ENCODE assay signal across 8 cellular contexts in the genomic region with DNA sequence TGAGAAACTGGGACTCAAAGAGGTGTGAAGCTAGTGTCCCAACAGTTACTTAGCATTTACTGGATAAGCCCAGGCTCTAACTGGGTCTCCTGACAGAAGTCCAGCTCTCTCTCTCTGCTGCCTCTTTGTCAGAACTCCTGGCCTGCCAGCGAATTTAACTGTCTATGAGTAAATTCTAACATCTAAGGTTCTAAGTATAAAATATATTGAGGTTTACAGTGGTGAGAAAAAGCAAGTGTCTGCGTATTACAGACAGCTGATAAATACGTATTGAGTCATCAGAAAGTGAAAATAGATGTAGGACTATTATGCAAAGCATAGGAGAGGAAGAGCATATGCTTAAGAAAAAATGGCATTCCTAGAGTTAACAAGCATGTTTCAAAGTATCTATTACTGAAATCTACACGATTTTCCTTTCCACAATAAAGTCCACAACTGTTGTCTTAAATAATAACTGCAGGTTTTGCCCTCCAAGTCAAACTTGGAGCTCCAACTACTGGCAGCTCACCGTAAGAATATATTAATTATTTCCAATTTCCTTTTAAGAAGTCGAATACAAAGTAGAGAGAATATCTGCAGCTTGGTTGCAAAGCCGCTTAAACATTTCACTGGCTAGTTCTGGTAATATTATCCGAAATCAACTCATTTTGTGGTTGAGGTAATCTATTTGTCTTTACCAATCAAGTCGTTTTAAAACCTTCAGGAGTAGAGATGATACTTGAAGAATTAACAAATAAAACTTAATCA. TPM values are rescaled to one million over a fixed set of nuclear protein-coding genes. Genes with fewer than 3 reads are reported as not detected.
DNase-seq lines count a peak whose midpoint lies in the region; ATAC-seq lines count a peak whose summit lies in the region.

No MANE protein-coding gene starts in this region.

- no peak overlapping the region for H3K27ac ChIP-seq in BLaER1
- peak overlapping the region; percentile 84 for H3K27ac ChIP-seq in duodenal mucosa (ENCODE audit: low read depth, low read length)
- H3K27ac ChIP-seq in neuronal stem cell (replicated peaks; ENCODE audit: low read length) = no peak overlapping the region

- H2BK5ac ChIP-seq in neuronal stem cell (ENCODE audit: low read length) = no peak overlapping the region

- ATAC-seq in GM18517 (IDR thresholded peaks at IDR 0.05; ENCODE audit: unreplicated experiment) (peak; percentile 53), HG02981 (IDR thresholded peaks at IDR 0.05; ENCODE audit: unreplicated experiment) (peak; percentile 34)

- no peak overlapping the region for H3K4ac ChIP-seq in neuronal stem cell (ENCODE audit: low read length)

- no peaks in the 10 kb centered on the region for H3K79me1 ChIP-seq in neuronal stem cell (ENCODE audit: low read depth, low read length)

- no peak overlapping the region for H4K8ac ChIP-seq in neuronal stem cell (ENCODE audit: low read depth, low read length)

- H3K9ac ChIP-seq in BLaER1 = no peak overlapping the region
- H3K9ac ChIP-seq in duodenal mucosa (ENCODE audit: low read depth in 1 of 2, low read length in 2 of 2) = peak overlapping the region; percentile 91 to 95
- H3K9ac ChIP-seq in neuronal stem cell (ENCODE audit: low read depth, low read length, poor library complexity) = no peak overlapping the region

- H2BK12ac ChIP-seq in neuronal stem cell (ENCODE audit: low read length) = no peak overlapping the region

- no peaks in the 10 kb centered on the region for H4K20me1 ChIP-seq in BLaER1

- no peaks in the 10 kb centered on the region for H3K9me3 ChIP-seq in BLaER1
- no peaks in the 10 kb centered on the region for H3K9me3 ChIP-seq in duodenal mucosa (ENCODE audit: control insufficient read depth in 1 of 2, low read length in 2 of 2)
- no peaks in the 10 kb centered on the region for H3K9me3 ChIP-seq in neuronal stem cell (replicated peaks in 1 of 2; ENCODE audit: control insufficient read depth in 2 of 2, insufficient read depth in 1 of 2, low read depth in 1 of 2, low read length in 2 of 2)

- H3K14ac ChIP-seq in neuronal stem cell (ENCODE audit: low read length) = no peak overlapping the region

- H2AFZ ChIP-seq in neuronal stem cell (ENCODE audit: low read length) = peak overlapping the region; percentile 93

- peaks cover 38% of the 10 kb centered on the region for H3K4me1 ChIP-seq in BLaER1
- peaks cover 19 to 27% of the 10 kb centered on the region in 2 donors for H3K4me1 ChIP-seq in duodenal mucosa (ENCODE audit: control insufficient read depth in 1 of 2, insufficient read depth in 2 of 2, low read length in 2 of 2)
- peaks cover 1 to 2% of the 10 kb centered on the region in 2 donors for H3K4me1 ChIP-seq in neuronal stem cell (ENCODE audit: control insufficient read depth in 2 of 2, insufficient read depth in 1 of 2, low read depth in 1 of 2, low read length in 2 of 2)

- no peak overlapping the region for H2BK15ac ChIP-seq in neuronal stem cell (ENCODE audit: low read length)

- H4K91ac ChIP-seq in neuronal stem cell (ENCODE audit: low read depth, low read length, poor library complexity) = no peak overlapping the region

- H2AK5ac ChIP-seq in neuronal stem cell (ENCODE audit: low read depth, low read length) = no peak overlapping the region

- H3K23ac ChIP-seq in neuronal stem cell (ENCODE audit: low read depth, low read length, poor library complexity) = no peak overlapping the region

- H3K36me3 ChIP-seq in BLaER1 (0 out of 2 replicates have a peak, but pooled peaks cover 5% of the 10 kb centered on the region), duodenal mucosa (ENCODE audit: control insufficient read depth in 1 of 2, insufficient read depth in 2 of 2, low read length in 2 of 2) (peaks cover 16 to 20% of the 10 kb centered on the region in 2 donors), neuronal stem cell (replicated peaks in 1 of 2; ENCODE audit: control insufficient read depth in 2 of 2, insufficient read depth in 2 of 2, low read length in 2 of 2) (peaks cover 0 to 17% of the 10 kb centered on the region in 2 donors)

- DNase-seq in RKO (ENCODE audit: low spot score) = peak; percentile 40
- DNase-seq in neuronal stem cell (ENCODE audit: low spot score) = no peak
- no peak for DNase-seq in DMS153 treated with DMSO at 0.1 percent for 48 hours (lab: John Stamatoyannopoulos, UW; ENCODE audit: unreplicated experiment)
- DNase-seq in COLO668 (lab: John Stamatoyannopoulos, UW; ENCODE audit: unreplicated experiment) = no peak

- H3K4me3 ChIP-seq in BLaER1 = no peak overlapping the region
- peak overlapping the region; percentile 93 to 100 for H3K4me3 ChIP-seq in duodenal mucosa (ENCODE audit: low read depth in 1 of 2, low read length in 2 of 2)
- H3K4me3 ChIP-seq in neuronal stem cell (ENCODE audit: low read length in 2 of 2) = no peak overlapping the region

- no peak overlapping the region for H2BK120ac ChIP-seq in neuronal stem cell (ENCODE audit: low read depth, low read length)

- H3K27me3 ChIP-seq in BLaER1 (no peaks in the 10 kb centered on the region), duodenal mucosa (ENCODE audit: control insufficient read depth in 1 of 2, insufficient read depth in 2 of 2, low read length in 2 of 2) (no peaks in the 10 kb centered on the region), neuronal stem cell (ENCODE audit: control insufficient read depth in 3 of 3, insufficient read depth in 3 of 3, low read depth in 1 of 3, low read length in 3 of 3) (peaks cover 0 to 3% (median 0%) of the 10 kb centered on the region in 3 experiments)

- H3K4me2 ChIP-seq in BLaER1 = peak overlapping the region; percentile 96
- no peak overlapping the region for H3K4me2 ChIP-seq in neuronal stem cell (ENCODE audit: insufficient read depth, low read length, poor library complexity, severe bottlenecking)

- no peak overlapping the region for H3K18ac ChIP-seq in neuronal stem cell (ENCODE audit: low read length)

- no CpG with 5 or more reads among the region's 9 CpGs for WGBS in neuronal stem cell (ENCODE audit: extremely low coverage in 2 of 2, insufficient read length in 2 of 2, insufficient replicate concordance in 1 of 2), 2 donors

RNA-seq across cellular contexts. Expression of a gene that starts 1.4 kb away (rescaled TPM):
- polyA plus RNA-seq in neuronal stem cell (2013, experiment 1 of 2) = 15.3 TPM
- polyA plus RNA-seq in neuronal stem cell (2013, experiment 2 of 2) = 15.3 TPM

Comparison
In these comparisons a context has a peak if more than half of its experiments do, and no peak if none do; other contexts are left out.
1. H3K4me3 ChIP-seq: peak in duodenal mucosa (2 of 2); none in BLaER1 (single experiment) and neuronal stem cell (0 of 2).
2. H3K9ac ChIP-seq: peak in duodenal mucosa (2 of 2); none in BLaER1 (single experiment) and neuronal stem cell (single experiment).